23 cellular contexts compared by ENCODE assay signal in the genomic region with DNA sequence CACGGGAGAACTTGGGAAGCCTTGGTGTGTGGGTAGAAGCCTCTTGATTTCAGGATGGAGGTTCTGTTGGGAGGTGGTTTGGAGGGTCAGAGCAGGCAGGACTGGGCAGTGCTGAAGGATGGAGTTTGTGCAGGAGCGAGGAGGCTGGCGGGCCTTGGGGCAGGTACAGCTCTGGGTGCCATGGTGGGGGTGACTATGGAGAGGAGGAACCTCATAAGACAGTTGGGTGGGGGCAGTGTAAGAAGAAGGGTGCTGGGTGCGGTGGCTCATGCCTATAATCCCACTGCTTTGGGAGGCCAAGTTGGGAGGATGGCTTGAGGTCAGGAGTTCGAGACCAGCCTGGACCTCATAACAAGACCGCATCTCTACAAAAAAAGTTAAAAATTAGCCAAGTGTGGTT. TPM values are rescaled to one million over a fixed set of nuclear protein-coding genes. Genes with fewer than 3 reads are reported as not detected.
"Had no signal": no experiment of that assay in that cellular context is flagged by ENCODE, and none has a peak within 500 bp of the region (broad histone marks: within the 10 kb centered on the region; RNA-seq: fewer than 3 reads in every experiment).

No MANE protein-coding gene starts in this region.

- H3K9me3 Mint-ChIP-seq: naive thymus-derived CD8-positive, alpha-beta T cell; stimulated activated naive B cell treated with anti-CD40 and anti-IgM and Interleukin-4, amounts not matched to agents 10 μg/mL and 1 μg/mL and 100 μg/mL, for 72 hours; stimulated activated naive CD8-positive, alpha-beta T cell treated with anti-CD3 and anti-CD28 coated beads, Interleukin-15, amount 100 ng/mL, for 72 hours had no signal

- H2AFZ ChIP-seq: parathyroid adenoma had no signal

- H3K27ac Mint-ChIP-seq: naive thymus-derived CD8-positive, alpha-beta T cell; stimulated activated naive B cell treated with anti-CD40 and anti-IgM and Interleukin-4, amounts not matched to agents 10 μg/mL and 1 μg/mL and 100 μg/mL, for 72 hours; stimulated activated naive CD8-positive, alpha-beta T cell treated with anti-CD3 and anti-CD28 coated beads, Interleukin-15, amount 100 ng/mL, for 72 hours had no signal

- H3K9ac ChIP-seq: parathyroid adenoma had no signal

- ATAC-seq: esophagus mucosa; heart right ventricle; left cardiac atrium; lower lobe of right lung; naive thymus-derived CD8-positive, alpha-beta T cell; psoas muscle; right lobe of liver; stimulated activated naive B cell treated with anti-CD40 and anti-IgM and Interleukin-4, amounts not matched to agents 10 μg/mL and 1 μg/mL and 100 μg/mL, for 72 hours had no signal

- H3K4me1 ChIP-seq: parathyroid adenoma, psoas muscle, right lobe of liver, spleen had no signal

- H3K36me3 ChIP-seq: cardiac muscle cell, right lobe of liver had no signal

- H3K27me3 ChIP-seq: cardiac muscle cell, heart right ventricle, right lobe of liver, spleen, transverse colon had no signal

- H3K9me3 ChIP-seq: left ventricle myocardium inferior, lower lobe of right lung, psoas muscle, right lobe of liver, thoracic aorta, transverse colon had no signal

- H3K27ac ChIP-seq: cardiac muscle cell, heart right ventricle, left ventricle myocardium inferior, lower lobe of right lung, parathyroid adenoma, psoas muscle, right lobe of liver, spleen, thoracic aorta, transverse colon had no signal

- H3K4me1 Mint-ChIP-seq: stimulated activated naive CD8-positive, alpha-beta T cell treated with anti-CD3 and anti-CD28 coated beads, Interleukin-15, amount 100 ng/mL, for 72 hours had no signal

- H3K4me3 Mint-ChIP-seq: naive thymus-derived CD8-positive, alpha-beta T cell; stimulated activated naive B cell treated with anti-CD40 and anti-IgM and Interleukin-4, amounts not matched to agents 10 μg/mL and 1 μg/mL and 100 μg/mL, for 72 hours; stimulated activated naive CD8-positive, alpha-beta T cell treated with anti-CD3 and anti-CD28 coated beads, Interleukin-15, amount 100 ng/mL, for 72 hours had no signal

- H3K27me3 Mint-ChIP-seq: naive thymus-derived CD8-positive, alpha-beta T cell; stimulated activated naive B cell treated with anti-CD40 and anti-IgM and Interleukin-4, amounts not matched to agents 10 μg/mL and 1 μg/mL and 100 μg/mL, for 72 hours; stimulated activated naive CD8-positive, alpha-beta T cell treated with anti-CD3 and anti-CD28 coated beads, Interleukin-15, amount 100 ng/mL, for 72 hours had no signal

- H3K4me3 ChIP-seq: cardiac muscle cell, heart right ventricle, left ventricle myocardium inferior, lower lobe of right lung, psoas muscle, right lobe of liver, spleen, thoracic aorta, transverse colon had no signal

- DNase-seq: effector CD4-positive, alpha-beta T cell; heart right ventricle; hypothalamus; left cardiac atrium; left ventricle myocardium inferior; lower lobe of right lung; mesendoderm; naive thymus-derived CD8-positive, alpha-beta T cell; occipital lobe; psoas muscle; retina; right lobe of liver; spleen; stimulated activated CD4-positive, alpha-beta T cell treated with anti-CD3 and anti-CD28 coated beads, Interleukin-2, amount 100 ng/mL, for 24 hours; stimulated activated CD4-positive, alpha-beta T cell treated with anti-CD3 and anti-CD28 coated beads, Interleukin-4, amount 100 ng/mL, for 4 hours; stimulated activated naive B cell treated with anti-CD40 and anti-IgM and Interleukin-4, amounts not matched to agents 10 μg/mL and 1 μg/mL and 100 μg/mL, for 72 hours; stimulated activated naive CD8-positive, alpha-beta T cell treated with anti-CD3 and anti-CD28 coated beads, Interleukin-15, amount 100 ng/mL, for 72 hours; substantia nigra; transverse colon had no signal

RNA-seq across cellular contexts. Expression of a gene that starts 54.7 kb away (rescaled TPM):
- polyA plus RNA-seq: naive thymus-derived CD8-positive, alpha-beta T cell had no signal
